1 cellular context compared by ENCODE assay signal in genomic region chr18:79386547-79386946, GRCh38.
TF ChIP-seq lines count a peak whose summit lies in the region.

No MANE protein-coding gene starts in this region.

TF ChIP-seq in H1, 55 proteins besides CTCF, POLR2A, EP300 and RAD21:
- TF ChIP-seq NANOG (IDR thresholded peaks at IDR 0.05; ENCODE audit: insufficient read depth, low read depth, low read length, poor library complexity, severe bottlenecking) (no peak), SP2 (IDR thresholded peaks at IDR 0.05; ENCODE audit: low read length) (no peak), USF2 (IDR thresholded peaks at IDR 0.05; ENCODE audit: low read length) (no peak), SAP30 (IDR thresholded peaks at IDR 0.05; ENCODE audit: insufficient read depth, insufficient replicate concordance, low read length) (no peak), POU5F1 (IDR thresholded peaks at IDR 0.05; ENCODE audit: low read depth, low read length) (no peak), CTBP2 (IDR thresholded peaks at IDR 0.05; ENCODE audit: borderline replicate concordance, insufficient read depth, insufficient read length, low read length) (no peak)
